8 cellular contexts compared by ENCODE assay signal in genomic region chr6:168370310-168370991, GRCh38.
A peak's percentile ranks its signal among the peaks of the same experiment; 100 is the strongest.
DNase-seq lines count a peak whose midpoint lies in the region; ATAC-seq and FAIRE-seq lines count a peak whose summit lies in the region.

No MANE protein-coding gene starts in this region.

- peaks cover 1% of the 10 kb centered on the region; the same call in 1 of the 2 replicates for H3K4me1 ChIP-seq in iPS DF 6.9 (ENCODE audit: control insufficient read depth, insufficient read depth, low read length)

- H3K36me3 ChIP-seq in iPS DF 6.9 (ENCODE audit: control insufficient read depth, insufficient read depth, low read length) = no peaks in the 10 kb centered on the region

- FAIRE-seq in HTR-8/SVneo (lab: Jason Lieb, UNC) = no peak

- ATAC-seq in GM18870 (IDR thresholded peaks at IDR 0.05; ENCODE audit: unreplicated experiment) (no peak), GM18519 (IDR thresholded peaks at IDR 0.05; ENCODE audit: low FRiP score, unreplicated experiment) (no peak)

- no peaks in the 10 kb centered on the region for H3K9me3 ChIP-seq in iPS DF 6.9 (ENCODE audit: control insufficient read depth, insufficient read depth, low read length)

- no peak overlapping the region for H3K27ac ChIP-seq in iPS DF 6.9 (ENCODE audit: low read length)

- DNase-seq in ELR (ENCODE audit: low read depth) = peak; percentile 2
- DNase-seq in HTR-8/SVneo (ENCODE audit: insufficient read length, low spot score) = peak; percentile 56
- DNase-seq in SW480 (ENCODE audit: low spot score) = peak; percentile 22
- peak; percentile 21 for DNase-seq in activated naive CD8-positive, alpha-beta T cell treated with anti-CD3 and anti-CD28 coated beads, Interleukin-2, amount 50 U/mL, for 16 hours (ENCODE audit: low read depth, low spot score)
- peak; percentile 61 for DNase-seq in iPS DF 6.9 (ENCODE audit: low read depth, low spot score)
- DNase-seq in stimulated activated CD4-positive, alpha-beta T cell treated with anti-CD3 and anti-CD28 coated beads, Interleukin-15, amount 100 ng/mL, for 48 hours (ENCODE audit: low read depth in 2 of 2) = peak; percentile 46 to 64

- no peaks in the 10 kb centered on the region for H3K27me3 ChIP-seq in iPS DF 6.9 (ENCODE audit: control insufficient read depth, insufficient read depth, low read length)

- H3K4me3 ChIP-seq in iPS DF 6.9 (ENCODE audit: low read length) = no peak overlapping the region

- no CpG with 5 or more reads among the region's 43 CpGs for WGBS in iPS DF 6.9 (ENCODE audit: insufficient coverage, insufficient read length)

Comparison
In these comparisons a context has a peak if more than half of its experiments do, and no peak if none do; other contexts are left out.
1. DNase-seq: peak in every context shown above with its lines; median percentile 61 in iPS DF 6.9; 56 in HTR-8/SVneo; 55 in stimulated activated CD4-positive, alpha-beta T cell treated with anti-CD3 and anti-CD28 coated beads, Interleukin-15, amount 100 ng/mL, for 48 hours; 22 in SW480; 21 in activated naive CD8-positive, alpha-beta T cell treated with anti-CD3 and anti-CD28 coated beads, Interleukin-2, amount 50 U/mL, for 16 hours; 2 in ELR.